Comparison of ENCODE assay signal across 26 cellular contexts in the genomic region with DNA sequence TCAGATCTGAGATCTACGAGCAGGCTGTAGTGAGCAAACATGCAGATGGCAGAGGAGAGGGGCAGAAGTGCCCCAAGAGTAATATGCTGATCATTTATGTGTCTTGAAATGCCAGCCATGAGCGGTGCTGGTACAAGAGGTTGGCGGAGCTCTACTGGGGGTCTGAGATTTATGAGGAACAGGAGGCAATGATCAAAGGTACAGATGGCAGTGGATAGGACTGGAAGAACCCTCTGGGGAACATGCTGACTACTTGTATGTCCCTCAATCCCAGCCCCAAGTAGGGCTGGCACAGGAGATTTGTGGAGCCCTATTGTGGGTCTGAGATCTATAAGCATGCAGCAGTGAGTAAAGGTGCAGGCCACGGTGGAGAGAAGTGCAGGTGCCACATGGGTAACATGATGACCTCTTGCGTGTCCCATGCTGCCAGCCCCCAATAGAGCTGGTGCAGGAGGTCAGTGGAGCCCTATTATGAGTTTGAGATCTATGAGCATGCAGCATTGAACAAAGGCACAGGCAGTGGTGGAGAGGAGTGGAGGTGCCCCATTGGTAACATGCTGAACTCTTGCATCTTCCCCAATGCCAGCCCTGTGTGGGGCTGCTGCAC.
"Had no signal": no experiment of that assay in that cellular context is flagged by ENCODE, and none has a peak within 500 bp of the region (broad histone marks: within the 10 kb centered on the region; RNA-seq: fewer than 3 reads in every experiment).

No MANE protein-coding gene starts in this region.

- H3K27ac ChIP-seq: left lung, lower lobe of right lung, neutrophil, ovary, right atrium auricular region, right lobe of liver, suprapubic skin, thoracic aorta, tibial artery had no signal

- H3K9me3 ChIP-seq: lower lobe of right lung, neutrophil, ovary, right atrium auricular region, right lobe of liver, suprapubic skin, thoracic aorta, tibial artery had no signal

- H3K4me3 Mint-ChIP-seq: nephron; neural crest cell; stimulated activated naive CD8-positive, alpha-beta T cell treated with anti-CD3 and anti-CD28 coated beads, Interleukin-15, Interleukin-2, amounts not matched to agents 100 ng/mL and 50 ng/mL, for 24 hours had no signal

- H3K4me1 ChIP-seq: left lung, lower lobe of right lung, right atrium auricular region, right lobe of liver, suprapubic skin, tibial artery had no signal

- DNase-seq: head of caudate nucleus; hippocampal formation; left colon; left lung; lower lobe of right lung; mammary epithelial cell; mesenchymal stem cell; occipital lobe; ovary; right lobe of liver; stimulated activated CD4-positive, alpha-beta T cell treated with anti-CD3 and anti-CD28 coated beads, Interleukin-1b, Interleukin-23, amount 100 ng/mL, for 48 hours; stimulated activated CD4-positive, alpha-beta T cell treated with anti-CD3 and anti-CD28 coated beads, Interleukin-2, amount 100 ng/mL, for 48 hours; stimulated activated CD4-positive, alpha-beta T cell treated with anti-CD3 and anti-CD28 coated beads, Interleukin-4, amount 100 ng/mL, for 4 hours; stimulated activated CD8-positive, alpha-beta memory T cell treated with anti-CD3 and anti-CD28 coated beads, Interleukin-4, amount 100 ng/mL, for 48 hours; stimulated activated naive CD4-positive, alpha-beta T cell; tibial artery; trophoblast cell had no signal

- H3K4me1 Mint-ChIP-seq: nephron had no signal

- H3K36me3 ChIP-seq: left lung, lower lobe of right lung, neutrophil, ovary, right atrium auricular region, right lobe of liver, suprapubic skin, thoracic aorta, tibial artery had no signal

- H3K27me3 ChIP-seq: neutrophil, ovary, right atrium auricular region, right lobe of liver had no signal

- H3K27ac Mint-ChIP-seq: nephron; progenitor cell of endocrine pancreas; stimulated activated naive CD8-positive, alpha-beta T cell treated with anti-CD3 and anti-CD28 coated beads, Interleukin-15, Interleukin-2, amounts not matched to agents 100 ng/mL and 50 ng/mL, for 24 hours had no signal

- H3K4me3 ChIP-seq: left lung, lower lobe of right lung, ovary, right atrium auricular region, right lobe of liver, smooth muscle cell, suprapubic skin, thoracic aorta, tibial artery had no signal

- ATAC-seq: left colon, left lung, lower lobe of right lung, right lobe of liver had no signal

- H3K4me2 ChIP-seq: smooth muscle cell had no signal
